Comparison of ENCODE assay signal across 8 cellular contexts in the genomic region with DNA sequence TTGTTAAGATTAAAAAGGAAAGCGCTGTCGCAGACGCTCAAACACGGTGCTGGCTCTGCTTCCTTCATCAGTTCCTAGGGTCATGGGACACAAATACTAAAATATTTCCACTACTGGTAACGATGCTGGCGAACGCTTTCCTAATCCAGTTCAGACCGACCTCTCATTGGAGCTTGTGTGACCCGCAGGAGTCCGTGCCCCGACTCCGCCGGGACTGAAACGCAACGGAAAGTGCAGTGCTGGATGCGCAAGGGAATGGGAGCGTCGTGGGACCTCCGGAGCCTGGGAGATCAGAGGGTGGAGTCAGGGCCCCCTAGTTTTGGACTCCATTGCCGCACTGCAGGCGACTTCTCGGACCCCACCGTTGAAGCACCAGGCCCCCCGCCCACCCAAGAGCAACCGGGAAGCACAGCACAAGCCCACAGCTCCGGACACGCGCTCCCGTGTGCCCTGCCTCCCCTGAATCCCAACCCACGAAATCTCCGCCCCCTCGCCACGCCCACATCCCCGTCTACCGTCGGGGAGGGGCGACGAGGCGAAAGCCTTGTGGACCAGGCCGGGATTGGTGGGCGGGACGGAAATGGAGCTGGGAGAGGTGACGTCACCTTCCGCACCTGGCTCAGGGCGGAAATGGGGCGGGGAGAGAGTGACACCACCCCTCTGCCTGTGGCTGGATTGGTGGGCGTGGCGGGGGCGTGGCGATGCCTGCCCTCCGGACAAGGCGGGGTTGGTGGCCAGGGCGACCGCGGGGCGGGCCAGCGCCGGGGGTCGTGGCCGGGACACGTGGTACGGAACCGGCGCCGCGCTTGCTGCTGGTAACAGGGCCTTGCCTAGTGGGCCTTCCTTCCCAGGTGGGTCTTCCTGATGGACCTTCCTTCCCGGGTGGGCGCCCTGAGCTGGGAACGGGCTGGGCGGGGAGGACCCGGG. TPM values are rescaled to one million over a fixed set of nuclear protein-coding genes. Genes with fewer than 3 reads are reported as not detected.
DNase-seq lines count a peak whose midpoint lies in the region; ATAC-seq and TF ChIP-seq lines count a peak whose summit lies in the region.

A gene (plus strand): TSS at position 783 of the 927 bp plus-strand sequence. CDS start 3,611 bp downstream, outside the sequence.

- no peak for TF ChIP-seq CTCF in GM06990 (IDR thresholded peaks at IDR 0.05; ENCODE audit: insufficient read depth, low read length, poor library complexity, severe bottlenecking)
- TF ChIP-seq CTCF in suprapubic skin (IDR thresholded peaks at IDR 0.05): no peak

- H3K4me1 ChIP-seq in suprapubic skin: peaks cover 44% of the 10 kb centered on the region

- peak; percentile 75 for ATAC-seq in HG02588 (IDR thresholded peaks at IDR 0.05; ENCODE audit: unreplicated experiment)
- peak; percentile 93 for ATAC-seq in SK-N-SH treated with all-trans-retinoic acid at 6 μM for 48 hours

- 0 out of 2 replicates have a peak, but pooled peaks cover 1% of the 10 kb centered on the region for H3K36me3 ChIP-seq in GM06990 (ENCODE audit: control insufficient read depth, insufficient read depth, low read length)
- peaks cover 2% of the 10 kb centered on the region for H3K36me3 ChIP-seq in suprapubic skin

- no peaks in the 10 kb centered on the region for H3K9me3 Mint-ChIP-seq in activated naive CD4-positive, alpha-beta T cell treated with anti-CD3 and anti-CD28 coated beads, Interleukin-2, amount 50 U/mL, for 24 hours

- H3K27ac Mint-ChIP-seq in activated naive CD4-positive, alpha-beta T cell treated with anti-CD3 and anti-CD28 coated beads, Interleukin-2, amount 50 U/mL, for 24 hours: peak within 1 kb of the TSS; percentile 98

- H3K36me3 Mint-ChIP-seq in activated naive CD4-positive, alpha-beta T cell treated with anti-CD3 and anti-CD28 coated beads, Interleukin-2, amount 50 U/mL, for 24 hours: peaks cover 4% of the 10 kb centered on the region

- H3K4me1 Mint-ChIP-seq in activated naive CD4-positive, alpha-beta T cell treated with anti-CD3 and anti-CD28 coated beads, Interleukin-2, amount 50 U/mL, for 24 hours: peaks cover 51% of the 10 kb centered on the region

- TF ChIP-seq POLR2A in suprapubic skin (IDR thresholded peaks at IDR 0.05): peak; percentile 6 to 53

- no peaks in the 10 kb centered on the region for H3K27me3 Mint-ChIP-seq in activated naive CD4-positive, alpha-beta T cell treated with anti-CD3 and anti-CD28 coated beads, Interleukin-2, amount 50 U/mL, for 24 hours

- peak within 1 kb of the TSS; percentile 97 for H3K27ac ChIP-seq in suprapubic skin

- WGBS in suprapubic skin: 1% methylated on average over 25 of the region's 71 CpGs

- peak within 1 kb of the TSS; percentile 98 for H3K4me3 Mint-ChIP-seq in activated naive CD4-positive, alpha-beta T cell treated with anti-CD3 and anti-CD28 coated beads, Interleukin-2, amount 50 U/mL, for 24 hours

- H3K4me3 ChIP-seq in GM06990 (replicated peaks; ENCODE audit: low read depth, low read length): peak within 1 kb of the TSS; percentile 91
- H3K4me3 ChIP-seq in suprapubic skin: peak within 1 kb of the TSS; percentile 99

- no peak for TF ChIP-seq EP300 in suprapubic skin (IDR thresholded peaks at IDR 0.05)

- H3K27me3 ChIP-seq in GM06990 (replicated peaks; ENCODE audit: control insufficient read depth, insufficient read depth, low read length) (no peaks in the 10 kb centered on the region), suprapubic skin (no peaks in the 10 kb centered on the region)

- DNase-seq in GM06990 (ENCODE audit: extremely low read depth, insufficient read length) (peak; percentile 97), NCI-H1092 (lab: John Stamatoyannopoulos, UW) (peak; percentile 100), germinal center (ENCODE audit: low spot score) (peak; percentile 96), nucleus accumbens (lab: John Stamatoyannopoulos, UW) (peak; percentile 86 to 100 (median 99)), suprapubic skin (ENCODE audit: low spot score in 2 of 2) (peak; percentile 100)

- H3K9me3 ChIP-seq in suprapubic skin: no peaks in the 10 kb centered on the region

TF ChIP-seq in SK-N-SH treated with all-trans-retinoic acid at 6 μM for 48 hours, 23 proteins besides CTCF, POLR2A, EP300 and RAD21 (continues in another document):
- TF ChIP-seq GLIS3 (CRISPR knock-in tag; IDR thresholded peaks at IDR 0.05) (no peak), ZNF565 (CRISPR knock-in tag; conservative IDR thresholded peaks at IDR 0.05; ENCODE audit: low read depth) (peak; percentile 80; the same call in 1 of the 2 replicates), ZNF8 (CRISPR knock-in tag; IDR thresholded peaks at IDR 0.05) (no peak), OSR1 (CRISPR knock-in tag; IDR thresholded peaks at IDR 0.05) (no peak), BACH2 (CRISPR knock-in tag; IDR thresholded peaks at IDR 0.05; ENCODE audit: borderline replicate concordance) (peak; percentile 73; the same call in 1 of the 2 replicates), ZFP3 (CRISPR knock-in tag; IDR thresholded peaks at IDR 0.05) (no peak), ARNTL (CRISPR knock-in tag; IDR thresholded peaks at IDR 0.05; ENCODE audit: borderline replicate concordance, low read depth) (no peak), RARB (CRISPR knock-in tag; IDR thresholded peaks at IDR 0.05) (no peak), ZC3H10 (CRISPR knock-in tag; IDR thresholded peaks at IDR 0.05) (no peak), ZFP30 (CRISPR knock-in tag; IDR thresholded peaks at IDR 0.05) (peak; percentile 56; the same call in 1 of the 2 replicates), ISL1 (CRISPR knock-in tag; IDR thresholded peaks at IDR 0.05) (no peak), ESRRG (CRISPR knock-in tag; IDR thresholded peaks at IDR 0.05) (no peak), TOX (CRISPR knock-in tag; IDR thresholded peaks at IDR 0.05; ENCODE audit: borderline replicate concordance) (no peak)
- TF ChIP-seq, protein P1, sequence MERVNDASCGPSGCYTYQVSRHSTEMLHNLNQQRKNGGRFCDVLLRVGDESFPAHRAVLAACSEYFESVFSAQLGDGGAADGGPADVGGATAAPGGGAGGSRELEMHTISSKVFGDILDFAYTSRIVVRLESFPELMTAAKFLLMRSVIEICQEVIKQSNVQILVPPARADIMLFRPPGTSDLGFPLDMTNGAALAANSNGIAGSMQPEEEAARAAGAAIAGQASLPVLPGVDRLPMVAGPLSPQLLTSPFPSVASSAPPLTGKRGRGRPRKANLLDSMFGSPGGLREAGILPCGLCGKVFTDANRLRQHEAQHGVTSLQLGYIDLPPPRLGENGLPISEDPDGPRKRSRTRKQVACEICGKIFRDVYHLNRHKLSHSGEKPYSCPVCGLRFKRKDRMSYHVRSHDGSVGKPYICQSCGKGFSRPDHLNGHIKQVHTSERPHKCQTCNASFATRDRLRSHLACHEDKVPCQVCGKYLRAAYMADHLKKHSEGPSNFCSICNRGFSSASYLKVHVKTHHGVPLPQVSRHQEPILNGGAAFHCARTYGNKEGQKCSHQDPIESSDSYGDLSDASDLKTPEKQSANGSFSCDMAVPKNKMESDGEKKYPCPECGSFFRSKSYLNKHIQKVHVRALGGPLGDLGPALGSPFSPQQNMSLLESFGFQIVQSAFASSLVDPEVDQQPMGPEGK (CRISPR knock-in tag; IDR thresholded peaks at IDR 0.05; ENCODE audit: borderline replicate concordance): no peak
- TF ChIP-seq, protein P2, sequence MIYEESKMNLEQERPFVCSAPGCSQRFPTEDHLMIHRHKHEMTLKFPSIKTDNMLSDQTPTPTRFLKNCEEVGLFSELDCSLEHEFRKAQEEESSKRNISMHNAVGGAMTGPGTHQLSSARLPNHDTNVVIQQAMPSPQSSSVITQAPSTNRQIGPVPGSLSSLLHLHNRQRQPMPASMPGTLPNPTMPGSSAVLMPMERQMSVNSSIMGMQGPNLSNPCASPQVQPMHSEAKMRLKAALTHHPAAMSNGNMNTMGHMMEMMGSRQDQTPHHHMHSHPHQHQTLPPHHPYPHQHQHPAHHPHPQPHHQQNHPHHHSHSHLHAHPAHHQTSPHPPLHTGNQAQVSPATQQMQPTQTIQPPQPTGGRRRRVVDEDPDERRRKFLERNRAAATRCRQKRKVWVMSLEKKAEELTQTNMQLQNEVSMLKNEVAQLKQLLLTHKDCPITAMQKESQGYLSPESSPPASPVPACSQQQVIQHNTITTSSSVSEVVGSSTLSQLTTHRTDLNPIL (CRISPR knock-in tag; IDR thresholded peaks at IDR 0.05; ENCODE audit: low read depth): peak; percentile 49; the same call in 1 of the 2 replicates
- TF ChIP-seq, protein P3, sequence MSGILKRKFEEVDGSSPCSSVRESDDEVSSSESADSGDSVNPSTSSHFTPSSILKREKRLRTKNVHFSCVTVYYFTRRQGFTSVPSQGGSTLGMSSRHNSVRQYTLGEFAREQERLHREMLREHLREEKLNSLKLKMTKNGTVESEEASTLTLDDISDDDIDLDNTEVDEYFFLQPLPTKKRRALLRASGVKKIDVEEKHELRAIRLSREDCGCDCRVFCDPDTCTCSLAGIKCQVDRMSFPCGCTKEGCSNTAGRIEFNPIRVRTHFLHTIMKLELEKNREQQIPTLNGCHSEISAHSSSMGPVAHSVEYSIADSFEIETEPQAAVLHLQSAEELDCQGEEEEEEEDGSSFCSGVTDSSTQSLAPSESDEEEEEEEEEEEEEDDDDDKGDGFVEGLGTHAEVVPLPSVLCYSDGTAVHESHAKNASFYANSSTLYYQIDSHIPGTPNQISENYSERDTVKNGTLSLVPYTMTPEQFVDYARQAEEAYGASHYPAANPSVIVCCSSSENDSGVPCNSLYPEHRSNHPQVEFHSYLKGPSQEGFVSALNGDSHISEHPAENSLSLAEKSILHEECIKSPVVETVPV (CRISPR knock-in tag; IDR thresholded peaks at IDR 0.05): no peak

RNA-seq across cellular contexts. Expression of the gene that starts here (rescaled TPM):
- total RNA-seq in suprapubic skin: 10 to 100 TPM; 58.4 to 79.9 (median 69.5) TPM

Comparison
In these comparisons a context has a peak if more than half of its experiments do, and no peak if none do; other contexts are left out.
1. Peak in every context shown above with its lines: DNase-seq, ATAC-seq, H3K4me3 ChIP-seq and H3K27ac ChIP-seq.